8 cellular contexts compared by ENCODE assay signal in genomic region chr9:93097496-93098205, GRCh38. TPM values are rescaled to one million over a fixed set of nuclear protein-coding genes. Genes with fewer than 3 reads are reported as not detected.
DNase-seq lines count a peak whose midpoint lies in the region; ATAC-seq lines count a peak whose summit lies in the region.

No MANE protein-coding gene starts in this region.

- no peaks in the 10 kb centered on the region for H3K36me3 Mint-ChIP-seq in dendritic cell treated with granulocyte-macrophage colony-stimulating factor and Interleukin-4, amounts not matched to agents 40 ng/mL and 50 ng/mL, for 4 days (ENCODE audit: low read depth)
- no peaks in the 10 kb centered on the region for H3K36me3 Mint-ChIP-seq in naive B cell

- H3K27ac Mint-ChIP-seq in dendritic cell treated with granulocyte-macrophage colony-stimulating factor and Interleukin-4, amounts not matched to agents 40 ng/mL and 50 ng/mL, for 4 days: peak overlapping the region; percentile 91
- H3K27ac Mint-ChIP-seq in naive B cell: peak overlapping the region in 5 of 6 donors; percentile 73 to 93 (median 85)

- peak; percentile 10 for DNase-seq in 8988T
- DNase-seq in MG63: no peak
- DNase-seq in naive B cell: no peak
- no peak for DNase-seq in NAMALWA (ENCODE audit: low spot score)
- no peak for DNase-seq in ACHN
- no peak for DNase-seq in NCI-H345 (lab: John Stamatoyannopoulos, UW)
- no peak for DNase-seq in germinal center (ENCODE audit: low spot score)

- no peak for ATAC-seq in naive B cell (ENCODE audit: low read depth in 2 of 2)

- no peaks in the 10 kb centered on the region for H3K9me3 Mint-ChIP-seq in dendritic cell treated with granulocyte-macrophage colony-stimulating factor and Interleukin-4, amounts not matched to agents 40 ng/mL and 50 ng/mL, for 4 days
- no peaks in the 10 kb centered on the region for H3K9me3 Mint-ChIP-seq in naive B cell

- intact Hi-C loops in dendritic cell treated with granulocyte-macrophage colony-stimulating factor and Interleukin-4, amounts not matched to agents 40 ng/mL and 50 ng/mL, for 4 days (cut with micrococcal nuclease): loop anchor here (5.0 to 10.0 kb wide), 5 partner anchors 35 to 355 kb away; partner anchors contain the start of genes FAM120A, FAM120AOS, NINJ1 and SUSD3

- no peaks in the 10 kb centered on the region for H3K27me3 ChIP-seq in MG63

- H3K36me3 ChIP-seq in MG63: no peaks in the 10 kb centered on the region; the same call in 1 of the 2 replicates

- peaks cover 64% of the 10 kb centered on the region for H3K4me1 Mint-ChIP-seq in dendritic cell treated with granulocyte-macrophage colony-stimulating factor and Interleukin-4, amounts not matched to agents 40 ng/mL and 50 ng/mL, for 4 days (ENCODE audit: low read depth)
- peaks cover 38 to 55% (median 49%) of the 10 kb centered on the region in 3 donors for H3K4me1 Mint-ChIP-seq in naive B cell

- peak overlapping the region; percentile 76 for H3K4me3 ChIP-seq in MG63

- H3K27me3 Mint-ChIP-seq in dendritic cell treated with granulocyte-macrophage colony-stimulating factor and Interleukin-4, amounts not matched to agents 40 ng/mL and 50 ng/mL, for 4 days: no peaks in the 10 kb centered on the region
- no peaks in the 10 kb centered on the region for H3K27me3 Mint-ChIP-seq in naive B cell

- in situ Hi-C loops in ACHN (cut with HindIII; ENCODE audit: low pct_ligation_motif_present, low pct_unique_long_range_greater_than_20kb, low sequenced_read_pairs): no loop called here

- H3K4me3 Mint-ChIP-seq in dendritic cell treated with granulocyte-macrophage colony-stimulating factor and Interleukin-4, amounts not matched to agents 40 ng/mL and 50 ng/mL, for 4 days: peak overlapping the region; percentile 85
- peak overlapping the region; percentile 83 to 91 (median 88) for H3K4me3 Mint-ChIP-seq in naive B cell

- no peaks in the 10 kb centered on the region for H3K9me3 ChIP-seq in MG63

RNA-seq across cellular contexts. Expression of gene CARD19, which starts 1.6 kb away (rescaled TPM):
- 77.4 and 103 TPM in 2 replicates for total RNA-seq in MG63 (2014; rRNA removed; shearing (Covaris generic); ENCODE audit: low replicate concordance)
- 10 to 100 TPM; 18.4 to 37.3 (median 27.4) TPM for polyA plus RNA-seq in naive B cell (ENCODE audit: low read depth in 6 of 6)

RNA-seq across cellular contexts. Expression of gene NINJ1, which starts 36.4 kb away (rescaled TPM):
- 22.5 and 71.0 TPM in 2 replicates for total RNA-seq in MG63 (2014; rRNA removed; shearing (Covaris generic); ENCODE audit: low replicate concordance)
- polyA plus RNA-seq in naive B cell (ENCODE audit: low read depth in 6 of 6): 10 to 100 TPM in 1 of 6 donors, 1 to 10 TPM in 5; 4.3 to 14.2 (median 7.1) TPM

RNA-seq across cellular contexts. Expression of gene SUSD3, which starts 39.1 kb away (rescaled TPM):
- total RNA-seq in MG63 (2014; rRNA removed; shearing (Covaris generic); ENCODE audit: low replicate concordance): 0.40 TPM in 1 of 2 replicates, not detected in the other
- polyA plus RNA-seq in naive B cell (ENCODE audit: low read depth in 6 of 6): 10 to 100 TPM; 35.3 to 70.1 (median 52.5) TPM
